In genomic region chr2:97589598-97590510, GRCh38 we compare ENCODE assay signal across 8 cellular contexts. TPM values are rescaled to one million over a fixed set of nuclear protein-coding genes. Genes with fewer than 3 reads are reported as not detected.
DNase-seq lines count a peak whose midpoint lies in the region; ATAC-seq and TF ChIP-seq lines count a peak whose summit lies in the region.
"Not testable (repeated sequence)": the region's sequence is repeated elsewhere in the genome, so short reads cannot be mapped to it uniquely, and the experiment has no call there.

ANKRD36B (minus strand) TSS chr2:97589877; CDS start chr2:97589685, 192 bp downstream.

- H2BK15ac ChIP-seq in IMR-90 (ENCODE audit: low read depth, low read length), result not testable (repeated sequence)

- peaks cover 11% of the 10 kb centered on the region for H3K27me3 Mint-ChIP-seq in activated CD4-positive, alpha-beta T cell treated with anti-CD3 and anti-CD28 coated beads, Interleukin-2, amount 10 ng/mL, durations not matched to agents 7 days and 5 days

- peak within 1 kb of the TSS; percentile 99 for H3K9ac ChIP-seq in IMR-90 (ENCODE audit: low read depth, low read length)

- not testable (repeated sequence) for H3K9me3 Mint-ChIP-seq in activated CD4-positive, alpha-beta T cell treated with anti-CD3 and anti-CD28 coated beads, Interleukin-2, amount 10 ng/mL, durations not matched to agents 7 days and 5 days

- not testable (repeated sequence) for H3K36me3 ChIP-seq in IMR-90 (ENCODE audit: control insufficient read depth, insufficient read depth, low read length); iPS DF 6.9 (ENCODE audit: control insufficient read depth, insufficient read depth, low read length); prostate gland

- not testable (repeated sequence) for H2AK5ac ChIP-seq in IMR-90 (ENCODE audit: low read depth, low read length)

- peak within 1 kb of the TSS in 1 of 2 experiments; percentile 88; a peak in 3 of 4 replicates for H4K8ac ChIP-seq in IMR-90 (ENCODE audit: low read depth in 2 of 2, low read length in 2 of 2)

- not testable (repeated sequence) for TF ChIP-seq RAD21 in IMR-90 (IDR thresholded peaks at IDR 0.05; ENCODE audit: low read length)

- peak within 1 kb of the TSS; percentile 85 for H3K14ac ChIP-seq in IMR-90 (replicated peaks; ENCODE audit: low read depth, low read length)

- peak within 1 kb of the TSS; percentile 90 for H2AFZ ChIP-seq in IMR-90 (replicated peaks; ENCODE audit: low read length, poor library complexity)

- H3K9me1 ChIP-seq in IMR-90 (ENCODE audit: insufficient read depth, low read length), result not testable (repeated sequence)

- H2AK9ac ChIP-seq in IMR-90 (replicated peaks; ENCODE audit: low read depth, low read length, poor library complexity), result not testable (repeated sequence)

- H3K4ac ChIP-seq in IMR-90 (ENCODE audit: low read depth, low read length), result peak within 1 kb of the TSS; percentile 94

- H3K4me3 Mint-ChIP-seq in activated CD4-positive, alpha-beta T cell treated with anti-CD3 and anti-CD28 coated beads, Interleukin-2, amount 10 ng/mL, durations not matched to agents 7 days and 5 days, result peak within 1 kb of the TSS; percentile 97

- peak within 1 kb of the TSS; percentile 96 for H3K4me2 ChIP-seq in IMR-90 (ENCODE audit: low read depth, low read length)

- CTCF ChIA-PET in IMR-90 (lab: Yijun Ruan, JAX), result interaction anchor here (0.9 to 2.8 kb wide), 8 partner anchors 73 to 173 kb away, joined by 3 to 47 read pairs (median 3); no protein-coding TSS in a partner anchor
- CTCF ChIA-PET in activated CD4-positive, alpha-beta T cell treated with anti-CD3 and anti-CD28 coated beads, Interleukin-2, amount 10 ng/mL, durations not matched to agents 7 days and 5 days (lab: Charles Lee), result interaction anchor here (0.8 to 2.8 kb wide), 21 partner anchors 56 to 679 kb away, joined by 3 to 89 read pairs (median 5); partner anchors contain the start of genes ACTR1B, C2orf92, COX5B and ZAP70

- H4K5ac ChIP-seq in IMR-90 (ENCODE audit: low read depth, low read length), result peak within 1 kb of the TSS; percentile 90

- POLR2A ChIA-PET in IMR-90 (lab: Charles Lee; ENCODE audit: unreplicated experiment), result interaction anchor here (0.6 kb wide), 1 partner anchor 1609 kb away, joined by 3 read pairs; no protein-coding TSS in a partner anchor
- POLR2A ChIA-PET in activated CD4-positive, alpha-beta T cell treated with anti-CD3 and anti-CD28 coated beads, Interleukin-2, amount 10 ng/mL, durations not matched to agents 7 days and 5 days (lab: Charles Lee), result interaction anchor here (1.0 kb wide), 1 partner anchor 74 kb away, joined by 4 read pairs; the partner anchor contains the start of gene ACTR1B

- peak within 1 kb of the TSS; percentile 94 for H3K4me3 ChIP-seq in IMR-90 (ENCODE audit: insufficient read depth, low read depth, low read length)
- peak within 1 kb of the TSS; percentile 41; the same call in 1 of the 2 replicates for H3K4me3 ChIP-seq in iPS DF 6.9 (ENCODE audit: low read length)
- H3K4me3 ChIP-seq in prostate gland, result peak within 1 kb of the TSS; percentile 46 to 55

- not testable (repeated sequence) for TF ChIP-seq POLR2A in IMR-90 (IDR thresholded peaks at IDR 0.05; ENCODE audit: low read depth, low read length)
- TF ChIP-seq POLR2A in prostate gland (IDR thresholded peaks at IDR 0.05), result peak; percentile 44

- not testable (repeated sequence) for H3K36me3 Mint-ChIP-seq in activated CD4-positive, alpha-beta T cell treated with anti-CD3 and anti-CD28 coated beads, Interleukin-2, amount 10 ng/mL, durations not matched to agents 7 days and 5 days (ENCODE audit: low read depth)

- intact Hi-C loops in IMR-90 (cut with micrococcal nuclease), result loop anchor here (1.0 to 2.0 kb wide), 3 partner anchors 74 to 795 kb away; partner anchors contain the start of gene ACTR1B
- intact Hi-C loops in prostate gland (cut with DNase I), result loop anchor here (10.0 kb wide), 1 partner anchor 105 kb away; no protein-coding TSS in a partner anchor

- peak within 1 kb of the TSS; percentile 81 for H4K91ac ChIP-seq in IMR-90 (ENCODE audit: insufficient read depth, low read depth, low read length)

- peak within 1 kb of the TSS; percentile 83 for H2BK5ac ChIP-seq in IMR-90 (ENCODE audit: low read depth, low read length, poor library complexity, severe bottlenecking)

- BruUV-seq in IMR-90 (replicated peaks; lab: Mats Ljungman, UMichigan), result not testable (repeated sequence)

- H3K23ac ChIP-seq in IMR-90 (ENCODE audit: low read depth, low read length), result peak within 1 kb of the TSS; percentile 79

- in situ Hi-C loops in G401 (cut with HindIII; ENCODE audit: low sequenced_read_pairs), result not testable (repeated sequence)
- in situ Hi-C loops in IMR-90 (cut with MboI; ENCODE audit: low sequenced_read_pairs), result loop anchor here (10.0 kb wide), 1 partner anchor 105 kb away; no protein-coding TSS in a partner anchor

- H3K9me3 ChIP-seq in IMR-90 (ENCODE audit: control insufficient read depth, insufficient read depth, low read length); iPS DF 6.9 (ENCODE audit: control insufficient read depth, insufficient read depth, low read length); prostate gland: not testable (repeated sequence)

- WGBS in IMR-90 (ENCODE audit: extremely low coverage in 2 of 2, insufficient read length in 1 of 2), 2 experiments, result 1% methylated on average over 15 of the region's 90 CpGs; no CpG with 5 or more reads in 1 of the 2 experiments
- WGBS in iPS DF 6.9 (ENCODE audit: insufficient coverage, insufficient read length), result no CpG with 5 or more reads among the region's 90 CpGs
- WGBS in prostate gland, result 0% methylated on average over 24 of the region's 90 CpGs

- H3K56ac ChIP-seq in IMR-90 (ENCODE audit: extremely low read depth, insufficient read depth, low read length), result peak within 1 kb of the TSS; percentile 71

- H3K27ac ChIP-seq in IMR-90 (ENCODE audit: insufficient read depth, low read length) (peak within 1 kb of the TSS; percentile 88), caudate nucleus (ENCODE audit: low read depth, low read length) (peak within 1 kb of the TSS; percentile 99), prostate gland (peak within 1 kb of the TSS; percentile 88 to 89), substantia nigra (ENCODE audit: low read depth, low read length, poor library complexity, severe bottlenecking) (peak within 1 kb of the TSS; percentile 98)
- not testable (repeated sequence) for H3K27ac ChIP-seq in iPS DF 6.9 (ENCODE audit: low read length)

- not testable (repeated sequence) for H3K4me1 Mint-ChIP-seq in activated CD4-positive, alpha-beta T cell treated with anti-CD3 and anti-CD28 coated beads, Interleukin-2, amount 10 ng/mL, durations not matched to agents 7 days and 5 days

- DNase-seq in G401 (ENCODE audit: low spot score) (peak; percentile 77), H4 (ENCODE audit: low spot score) (peak; percentile 54), IMR-90 (peak; percentile 64), prostate gland (ENCODE audit: low spot score) (peak; percentile 65)
- DNase-seq in activated CD4-positive, alpha-beta T cell treated with anti-CD3 and anti-CD28 coated beads, Interleukin-2, amount 10 ng/mL, durations not matched to agents 7 days and 5 days, result peak; percentile 70
- not testable (repeated sequence) for DNase-seq in caudate nucleus (lab: John Stamatoyannopoulos, UW); iPS DF 6.9 (ENCODE audit: low read depth, low spot score); substantia nigra (lab: John Stamatoyannopoulos, UW)

- not testable (repeated sequence) for H4K20me1 ChIP-seq in IMR-90 (ENCODE audit: insufficient read depth, low read length)

- not testable (repeated sequence) for H2BK20ac ChIP-seq in IMR-90 (ENCODE audit: low read depth, low read length)

- TF ChIP-seq CTCF in IMR-90 (conservative IDR thresholded peaks at IDR 0.05; ENCODE audit: low read depth, low read length); prostate gland (IDR thresholded peaks at IDR 0.05): not testable (repeated sequence)

- H2BK120ac ChIP-seq in IMR-90 (ENCODE audit: low read depth, low read length), result peak within 1 kb of the TSS; percentile 61

- H3K27me3 ChIP-seq in IMR-90 (ENCODE audit: control insufficient read depth, insufficient read depth, low read length); iPS DF 6.9 (ENCODE audit: control insufficient read depth, insufficient read depth, low read length); prostate gland (replicated peaks; ENCODE audit: insufficient read depth): not testable (repeated sequence)

- peak within 1 kb of the TSS; percentile 98 for H3K27ac Mint-ChIP-seq in activated CD4-positive, alpha-beta T cell treated with anti-CD3 and anti-CD28 coated beads, Interleukin-2, amount 10 ng/mL, durations not matched to agents 7 days and 5 days

- ATAC-seq in IMR-90 (ENCODE audit: low read depth), result peak; percentile 75

- not testable (repeated sequence) for H3K4me1 ChIP-seq in IMR-90 (ENCODE audit: control insufficient read depth, insufficient read depth, low read length); iPS DF 6.9 (ENCODE audit: control insufficient read depth, insufficient read depth, low read length); prostate gland (replicated peaks)

- not testable (repeated sequence) for H3K79me1 ChIP-seq in IMR-90 (ENCODE audit: low read depth in 1 of 2, low read length in 2 of 2)

- H3K18ac ChIP-seq in IMR-90 (ENCODE audit: low read depth, low read length), result peak within 1 kb of the TSS; percentile 77

- dilution Hi-C loops in IMR-90 (cut with HindIII; ENCODE audit: low sequenced_read_pairs, unreplicated experiment), result not testable (repeated sequence)

RNA-seq across cellular contexts. Expression of gene ANKRD36B, which starts in this region (rescaled TPM):
- total RNA-seq in G401 (2014; rRNA removed; shearing (Covaris generic)), result 8.5 and 11.5 TPM in 2 replicates
- total RNA-seq in H4 (2014; rRNA removed; shearing (Covaris generic)), result 2.4 and 3.9 TPM in 2 replicates
- total RNA-seq in IMR-90 (2012; rRNA removed) (11.7 and 19.4 TPM in 2 replicates), prostate gland (10 to 100 TPM; 13.0 to 57.9 TPM)
- polyA plus RNA-seq in IMR-90 (2012; rRNA removed), result 3.2 and 4.2 TPM in 2 replicates
- 0.19 and 0.24 TPM in 2 replicates for polyA plus RNA-seq in IMR-90 (2012; cell fraction: cytosol; rRNA removed)
- 2.8 and 18.1 TPM in 2 replicates for polyA plus RNA-seq in IMR-90 (2012; cell fraction: nucleus; rRNA removed; ENCODE audit: low replicate concordance)
- total RNA-seq in activated CD4-positive, alpha-beta T cell treated with anti-CD3 and anti-CD28 coated beads, Interleukin-2, amount 10 ng/mL, durations not matched to agents 7 days and 5 days, result 10 to 100 TPM; 47.5 to 55.1 TPM

Comparison
In these comparisons a context has a peak if more than half of its experiments do, and no peak if none do; other contexts are left out.
1. H3K4me3 ChIP-seq: peak in every context shown above with its lines; median percentile 94 in IMR-90; 50 in prostate gland; 41 in iPS DF 6.9.